ENCODE assay signal across 30 cellular contexts in the genomic region with DNA sequence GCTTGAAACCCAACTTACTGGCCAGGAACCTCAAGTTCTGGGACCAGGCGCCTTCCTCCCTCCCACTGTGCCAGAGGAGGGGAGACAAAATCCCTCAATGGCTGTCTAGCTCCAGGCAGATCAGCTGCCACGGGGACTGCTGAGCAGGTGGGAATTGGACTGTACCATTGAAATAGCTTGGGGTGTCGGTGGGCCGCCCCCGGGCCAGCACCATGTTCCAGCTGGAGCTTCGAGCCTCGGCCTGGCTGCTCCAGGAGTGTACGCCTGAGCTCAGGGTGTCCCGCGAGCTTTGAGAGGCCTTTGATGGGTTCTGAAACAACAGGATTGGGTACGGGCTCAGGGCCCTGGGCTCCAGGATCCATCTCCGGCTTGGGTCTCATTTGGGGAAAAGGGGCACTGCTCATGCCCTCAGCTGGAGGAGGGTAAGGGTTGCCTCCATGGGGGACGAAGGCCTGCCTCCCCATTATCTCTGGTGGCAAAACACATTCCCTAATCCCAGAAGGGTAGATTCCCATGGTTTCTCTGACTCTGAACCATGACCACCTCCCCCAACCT. TPM values are rescaled to one million over a fixed set of nuclear protein-coding genes. Genes with fewer than 3 reads are reported as not detected.
DNase-seq lines count a peak whose midpoint lies in the region; ATAC-seq and TF ChIP-seq lines count a peak whose summit lies in the region.
"Had no signal": no experiment of that assay in that cellular context is flagged by ENCODE, and none has a peak within 500 bp of the region (broad histone marks: within the 10 kb centered on the region; RNA-seq: fewer than 3 reads in every experiment).

No MANE protein-coding gene starts in this region.

- no peak for DNase-seq in activated naive CD4-positive, alpha-beta T cell treated with anti-CD3 and anti-CD28 coated beads, Interleukin-2, amount 50 U/mL, for 16 hours
- DNase-seq in Panc1 (ENCODE audit: low read depth, low spot score), result no peak
- DNase-seq in stimulated activated naive B cell treated with anti-CD40 and anti-IgM and Interleukin-4, amounts not matched to agents 10 μg/mL and 1 μg/mL and 100 μg/mL, for 72 hours, result no peak
- no peak for DNase-seq in mesenteric fat pad (ENCODE audit: low spot score)
- DNase-seq in progenitor cell of endocrine pancreas (ENCODE audit: low spot score, unreplicated experiment), result no peak
- DNase-seq: activated CD4-positive, alpha-beta T cell treated with anti-CD3 and anti-CD28 coated beads, Interleukin-2, amount 10 ng/mL, durations not matched to agents 7 days and 5 days; activated CD8-positive, alpha-beta memory T cell treated with anti-CD3 and anti-CD28 coated beads, Interleukin-2, amount 50 U/mL, for 4 hours; activated gamma-delta T cell; anterior cingulate cortex; DMS79 treated with DMSO at 0.1 percent for 48 hours; effector CD8-positive, alpha-beta T cell; Kasumi-1; mesendoderm; NCI-H1048; NCI-H2029; NCI-H226; OCI-M1; SIG-M5; stimulated activated CD4-positive, alpha-beta T cell treated with anti-CD3 and anti-CD28 coated beads, Interleukin-12 subunit alpha, Interleukin-12 subunit beta, amount 100 ng/mL, for 4 hours; T-helper 1 cell had no signal

- POLR2A ChIA-PET in Panc1 (lab: Charles Lee), result no interaction called here

- ATAC-seq in Panc1, result no peak
- ATAC-seq in stimulated activated naive B cell treated with anti-CD40 and anti-IgM and Interleukin-4, amounts not matched to agents 10 μg/mL and 1 μg/mL and 100 μg/mL, for 72 hours (replicated peaks), result no peak
- no peak for ATAC-seq in GM19455 (IDR thresholded peaks at IDR 0.05; ENCODE audit: unreplicated experiment)
- ATAC-seq: esophagus mucosa had no signal

- H3K36me3 Mint-ChIP-seq in activated naive CD4-positive, alpha-beta T cell treated with anti-CD3 and anti-CD28 coated beads, Interleukin-2, amount 50 U/mL, for 24 hours, result peaks cover 7% of the 10 kb centered on the region
- H3K36me3 Mint-ChIP-seq in stimulated activated naive B cell treated with anti-CD40 and anti-IgM and Interleukin-4, amounts not matched to agents 10 μg/mL and 1 μg/mL and 100 μg/mL, for 72 hours, result peaks cover 64 to 77% of the 10 kb centered on the region in 2 donors
- peaks cover 10% of the 10 kb centered on the region for H3K36me3 Mint-ChIP-seq in progenitor cell of endocrine pancreas (ENCODE audit: insufficient read depth)

- H3K9me3 Mint-ChIP-seq in activated naive CD4-positive, alpha-beta T cell treated with anti-CD3 and anti-CD28 coated beads, Interleukin-2, amount 50 U/mL, for 24 hours, result no peaks in the 10 kb centered on the region
- no peaks in the 10 kb centered on the region for H3K9me3 Mint-ChIP-seq in stimulated activated naive B cell treated with anti-CD40 and anti-IgM and Interleukin-4, amounts not matched to agents 10 μg/mL and 1 μg/mL and 100 μg/mL, for 72 hours
- H3K9me3 Mint-ChIP-seq in progenitor cell of endocrine pancreas (ENCODE audit: low read depth), result no peaks in the 10 kb centered on the region
- H3K9me3 Mint-ChIP-seq: activated CD4-positive, alpha-beta T cell treated with anti-CD3 and anti-CD28 coated beads, Interleukin-2, amount 10 ng/mL, durations not matched to agents 7 days and 5 days; central memory CD8-positive, alpha-beta T cell; nephron had no signal

- H3K4me3 ChIP-seq in Panc1 (ENCODE audit: low read depth in 2 of 2, low read length in 2 of 2) (no peak overlapping the region), mucosa of rectum (ENCODE audit: low read length in 2 of 2) (no peak overlapping the region)
- H3K4me3 ChIP-seq: prostate gland, suprapubic skin, vagina had no signal

- H3K4me1 ChIP-seq in Panc1 (ENCODE audit: control insufficient read depth, insufficient read depth, low read length) (peaks cover 70% of the 10 kb centered on the region), mucosa of rectum (ENCODE audit: control insufficient read depth in 2 of 2, insufficient read depth in 2 of 2, low read length in 2 of 2) (peaks cover 26 to 28% of the 10 kb centered on the region in 2 donors)

- H3K36me3 ChIP-seq in Panc1 (ENCODE audit: control insufficient read depth, insufficient read depth, low read length) (peaks cover 10% of the 10 kb centered on the region), mucosa of rectum (ENCODE audit: control insufficient read depth in 2 of 2, insufficient read depth in 2 of 2, low read length in 2 of 2) (peaks cover 65 to 74% of the 10 kb centered on the region in 2 donors)

- peak overlapping the region; percentile 59 for H3K27ac Mint-ChIP-seq in activated naive CD4-positive, alpha-beta T cell treated with anti-CD3 and anti-CD28 coated beads, Interleukin-2, amount 50 U/mL, for 24 hours
- peak overlapping the region; percentile 81 for H3K27ac Mint-ChIP-seq in stimulated activated naive B cell treated with anti-CD40 and anti-IgM and Interleukin-4, amounts not matched to agents 10 μg/mL and 1 μg/mL and 100 μg/mL, for 72 hours
- no peak overlapping the region for H3K27ac Mint-ChIP-seq in progenitor cell of endocrine pancreas
- H3K27ac Mint-ChIP-seq: nephron had no signal

- TF ChIP-seq CTCF in Panc1 (IDR thresholded peaks at IDR 0.05) (no peak), progenitor cell of endocrine pancreas (IDR thresholded peaks at IDR 0.05; ENCODE audit: unreplicated experiment) (no peak)

- H3K27me3 ChIP-seq in Panc1 (ENCODE audit: control insufficient read depth, insufficient read depth, low read length) (no peaks in the 10 kb centered on the region), mucosa of rectum (ENCODE audit: control insufficient read depth in 2 of 2, insufficient read depth in 2 of 2, low read length in 2 of 2) (no peaks in the 10 kb centered on the region)
- H3K27me3 ChIP-seq: suprapubic skin, vagina had no signal

- H3K9ac ChIP-seq in mucosa of rectum (ENCODE audit: low read depth in 1 of 2, low read length in 2 of 2), result no peak overlapping the region

- H3K27me3 Mint-ChIP-seq in activated naive CD4-positive, alpha-beta T cell treated with anti-CD3 and anti-CD28 coated beads, Interleukin-2, amount 50 U/mL, for 24 hours, result no peaks in the 10 kb centered on the region
- no peaks in the 10 kb centered on the region for H3K27me3 Mint-ChIP-seq in stimulated activated naive B cell treated with anti-CD40 and anti-IgM and Interleukin-4, amounts not matched to agents 10 μg/mL and 1 μg/mL and 100 μg/mL, for 72 hours
- H3K27me3 Mint-ChIP-seq in progenitor cell of endocrine pancreas, result peaks cover 5% of the 10 kb centered on the region
- H3K27me3 Mint-ChIP-seq: activated CD4-positive, alpha-beta T cell treated with anti-CD3 and anti-CD28 coated beads, Interleukin-2, amount 10 ng/mL, durations not matched to agents 7 days and 5 days; central memory CD8-positive, alpha-beta T cell had no signal

- BruUV-seq in Panc1 (replicated peaks; lab: Mats Ljungman, UMichigan), result no TSS peak

- peaks cover 24% of the 10 kb centered on the region for H3K4me1 Mint-ChIP-seq in activated naive CD4-positive, alpha-beta T cell treated with anti-CD3 and anti-CD28 coated beads, Interleukin-2, amount 50 U/mL, for 24 hours
- H3K4me1 Mint-ChIP-seq in stimulated activated naive B cell treated with anti-CD40 and anti-IgM and Interleukin-4, amounts not matched to agents 10 μg/mL and 1 μg/mL and 100 μg/mL, for 72 hours, result peaks cover 53 to 91% of the 10 kb centered on the region in 2 donors
- peaks cover under 1% of the 10 kb centered on the region for H3K4me1 Mint-ChIP-seq in progenitor cell of endocrine pancreas (ENCODE audit: low read depth)
- H3K4me1 Mint-ChIP-seq: central memory CD8-positive, alpha-beta T cell had no signal

- H3K27ac ChIP-seq in Panc1 (ENCODE audit: low read length) (peak overlapping the region; percentile 69), mucosa of rectum (ENCODE audit: low read depth in 2 of 2, low read length in 2 of 2) (peak overlapping the region; percentile 49 to 59)
- H3K27ac ChIP-seq: prostate gland, suprapubic skin, vagina had no signal

- intact Hi-C loops in Panc1 (cut with micrococcal nuclease; ENCODE audit: unreplicated experiment), result no loop called here

- in situ Hi-C loops in Panc1 (cut with HindIII; ENCODE audit: low pct_unique_long_range_greater_than_20kb, low sequenced_read_pairs), result no loop called here

- H3K4me3 Mint-ChIP-seq in activated naive CD4-positive, alpha-beta T cell treated with anti-CD3 and anti-CD28 coated beads, Interleukin-2, amount 50 U/mL, for 24 hours, result no peak overlapping the region
- H3K4me3 Mint-ChIP-seq in stimulated activated naive B cell treated with anti-CD40 and anti-IgM and Interleukin-4, amounts not matched to agents 10 μg/mL and 1 μg/mL and 100 μg/mL, for 72 hours, result peak overlapping the region in 1 of 2 donors; percentile 30
- no peak overlapping the region for H3K4me3 Mint-ChIP-seq in progenitor cell of endocrine pancreas (ENCODE audit: low read depth)
- H3K4me3 Mint-ChIP-seq: activated CD4-positive, alpha-beta T cell treated with anti-CD3 and anti-CD28 coated beads, Interleukin-2, amount 10 ng/mL, durations not matched to agents 7 days and 5 days; central memory CD8-positive, alpha-beta T cell; nephron had no signal

- H3K9me3 ChIP-seq in Panc1 (ENCODE audit: control insufficient read depth, insufficient read depth, low read depth, low read length), result no peaks in the 10 kb centered on the region
- H3K9me3 ChIP-seq in mucosa of rectum (ENCODE audit: control insufficient read depth in 2 of 2, low read length in 2 of 2), result no peaks in the 10 kb centered on the region
- H3K9me3 ChIP-seq: prostate gland, suprapubic skin, vagina had no signal

- CTCF ChIA-PET in Panc1 (lab: Charles Lee), result interaction anchor here (1.3 kb wide), 1 partner anchor 10 kb away, joined by 4 read pairs; no protein-coding TSS in a partner anchor

RNA-seq across cellular contexts. Expression of gene SPATA32, which starts 4.6 kb away (rescaled TPM):
- total RNA-seq in Panc1 (2021; ENCODE audit: unreplicated experiment), result 0.26 TPM
- polyA plus RNA-seq in Panc1 (2012; ENCODE audit: insufficient read length), result 0.17 TPM
- total RNA-seq in mesenteric fat pad, result not detected
- 0.24 TPM in 1 of 2 replicates, not detected in the other for total RNA-seq in progenitor cell of endocrine pancreas
- total RNA-seq: HT1080, suprapubic skin, vagina had no signal

RNA-seq across cellular contexts. Expression of gene FMNL1, which starts 44.8 kb away (rescaled TPM):
- total RNA-seq in Panc1 (2021; ENCODE audit: unreplicated experiment) (20.0 TPM), mesenteric fat pad (51.2 TPM), progenitor cell of endocrine pancreas (3.2 and 3.3 TPM in 2 replicates)
- 23.8 TPM for polyA plus RNA-seq in Panc1 (2012; ENCODE audit: insufficient read length)

RNA-seq across cellular contexts. Expression of gene MAP3K14, which starts 50.4 kb away (rescaled TPM):
- 80.8 TPM for total RNA-seq in Panc1 (2021; ENCODE audit: unreplicated experiment)
- polyA plus RNA-seq in Panc1 (2012; ENCODE audit: insufficient read length), result 60.3 TPM
- 8.7 TPM for total RNA-seq in mesenteric fat pad
- total RNA-seq in progenitor cell of endocrine pancreas, result 7.8 and 8.7 TPM in 2 replicates
